26 cellular contexts compared by ENCODE assay signal in genomic region chr11:78649361-78650215, GRCh38.
"Had no signal": no experiment of that assay in that cellular context is flagged by ENCODE, and none has a peak within 500 bp of the region (broad histone marks: within the 10 kb centered on the region; RNA-seq: fewer than 3 reads in every experiment).

No MANE protein-coding gene starts in this region.

- H3K36me3 Mint-ChIP-seq: activated naive CD4-positive, alpha-beta T cell treated with anti-CD3 and anti-CD28 coated beads, Interleukin-2, amount 10 ng/mL, durations not matched to agents 7 days and 5 days; immature natural killer cell; naive B cell had no signal

- H3K27me3 ChIP-seq: brain microvascular endothelial cell, left lung, testis, transverse colon had no signal

- H3K9me3 Mint-ChIP-seq: activated naive CD4-positive, alpha-beta T cell treated with anti-CD3 and anti-CD28 coated beads, Interleukin-2, amount 10 ng/mL, durations not matched to agents 7 days and 5 days; effector memory CD8-positive, alpha-beta T cell; immature natural killer cell; mesothelial cell of epicardium; naive B cell; neural crest cell; T-helper 2 cell treated with Interferon-gamma antibody and Interleukin-4, amounts not matched to agents 5 μg/mL and 100 μg/mL, for 36 hours had no signal

- FAIRE-seq: astrocyte, endothelial cell of umbilical vein had no signal

- H3K9me3 ChIP-seq: left lung, spleen, testis, transverse colon had no signal

- H3K27ac Mint-ChIP-seq: activated CD4-positive, alpha-beta T cell treated with anti-CD3 and anti-CD28 coated beads for 36 hours; activated naive CD4-positive, alpha-beta T cell treated with anti-CD3 and anti-CD28 coated beads, Interleukin-2, amount 10 ng/mL, durations not matched to agents 7 days and 5 days; effector memory CD8-positive, alpha-beta T cell; immature natural killer cell; mesothelial cell of epicardium; T-helper 2 cell treated with Interferon-gamma antibody and Interleukin-4, amounts not matched to agents 5 μg/mL and 100 μg/mL, for 36 hours had no signal

- H3K36me3 ChIP-seq: brain microvascular endothelial cell, left lung, spleen, transverse colon had no signal

- H3K4me3 Mint-ChIP-seq: activated CD4-positive, alpha-beta T cell treated with anti-CD3 and anti-CD28 coated beads for 36 hours; activated naive CD4-positive, alpha-beta T cell treated with anti-CD3 and anti-CD28 coated beads, Interleukin-2, amount 10 ng/mL, durations not matched to agents 7 days and 5 days; effector memory CD8-positive, alpha-beta T cell; immature natural killer cell; mesothelial cell of epicardium; naive B cell; neural crest cell; T-helper 2 cell treated with Interferon-gamma antibody and Interleukin-4, amounts not matched to agents 5 μg/mL and 100 μg/mL, for 36 hours had no signal

- DNase-seq: activated CD4-positive, alpha-beta T cell treated with anti-CD3 and anti-CD28 coated beads for 36 hours; activated CD4-positive, alpha-beta T cell treated with anti-CD3 and anti-CD28 coated beads, Interleukin-2, amount 50 U/mL, for 48 hours; activated CD4-positive, CD25-positive, alpha-beta regulatory T cell; activated effector memory CD4-positive, alpha-beta T cell treated with Interleukin-2 at 50 U/mL for 16 hours; activated naive CD4-positive, alpha-beta T cell treated with anti-CD3 and anti-CD28 coated beads, Interleukin-2, amount 10 ng/mL, durations not matched to agents 7 days and 5 days; amniotic stem cell; brain microvascular endothelial cell; cortex of kidney; effector memory CD8-positive, alpha-beta T cell; foreskin fibroblast; hippocampal formation; immature natural killer cell; left lung; naive B cell; occipital lobe; right cardiac atrium; spleen; stimulated activated naive CD4-positive, alpha-beta T cell; T-helper 1 cell; testis; transverse colon had no signal

- H3K27ac ChIP-seq: brain microvascular endothelial cell, left lung, spleen, testis, transverse colon had no signal

- ATAC-seq: activated CD4-positive, alpha-beta T cell treated with anti-CD3 and anti-CD28 coated beads for 36 hours; effector memory CD8-positive, alpha-beta T cell; left lung had no signal

- H3K4me3 ChIP-seq: left lung, spleen, testis, transverse colon had no signal

- H3K4me1 ChIP-seq: testis, transverse colon had no signal
